In the genomic region with DNA sequence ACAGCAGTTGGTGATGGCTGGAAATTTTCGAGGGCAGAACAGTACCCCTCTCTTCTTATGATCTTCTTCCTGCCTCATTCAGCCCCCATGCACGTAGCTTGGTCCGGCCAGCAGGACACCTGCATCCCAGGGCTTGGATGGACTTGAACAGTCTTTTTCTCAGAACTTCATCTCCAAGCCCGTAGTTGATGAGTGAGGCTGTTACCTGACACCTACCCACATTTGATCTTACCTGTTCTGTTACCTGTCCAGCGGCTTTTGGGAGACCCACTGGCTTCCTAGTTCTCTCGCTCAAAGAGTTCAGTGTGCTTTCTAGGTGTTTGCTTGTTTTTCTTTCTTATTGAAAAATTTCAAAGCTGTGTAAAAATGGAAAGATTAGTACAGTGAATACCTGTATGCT, we compare ENCODE assay signal across 1 cellular context.
TF ChIP-seq lines count a peak whose summit lies in the region.

No MANE protein-coding gene starts in this region.

TF ChIP-seq in GM23338, 12 proteins besides CTCF, POLR2A, EP300 and RAD21 (continued from another document):
- TF ChIP-seq, protein P1, sequence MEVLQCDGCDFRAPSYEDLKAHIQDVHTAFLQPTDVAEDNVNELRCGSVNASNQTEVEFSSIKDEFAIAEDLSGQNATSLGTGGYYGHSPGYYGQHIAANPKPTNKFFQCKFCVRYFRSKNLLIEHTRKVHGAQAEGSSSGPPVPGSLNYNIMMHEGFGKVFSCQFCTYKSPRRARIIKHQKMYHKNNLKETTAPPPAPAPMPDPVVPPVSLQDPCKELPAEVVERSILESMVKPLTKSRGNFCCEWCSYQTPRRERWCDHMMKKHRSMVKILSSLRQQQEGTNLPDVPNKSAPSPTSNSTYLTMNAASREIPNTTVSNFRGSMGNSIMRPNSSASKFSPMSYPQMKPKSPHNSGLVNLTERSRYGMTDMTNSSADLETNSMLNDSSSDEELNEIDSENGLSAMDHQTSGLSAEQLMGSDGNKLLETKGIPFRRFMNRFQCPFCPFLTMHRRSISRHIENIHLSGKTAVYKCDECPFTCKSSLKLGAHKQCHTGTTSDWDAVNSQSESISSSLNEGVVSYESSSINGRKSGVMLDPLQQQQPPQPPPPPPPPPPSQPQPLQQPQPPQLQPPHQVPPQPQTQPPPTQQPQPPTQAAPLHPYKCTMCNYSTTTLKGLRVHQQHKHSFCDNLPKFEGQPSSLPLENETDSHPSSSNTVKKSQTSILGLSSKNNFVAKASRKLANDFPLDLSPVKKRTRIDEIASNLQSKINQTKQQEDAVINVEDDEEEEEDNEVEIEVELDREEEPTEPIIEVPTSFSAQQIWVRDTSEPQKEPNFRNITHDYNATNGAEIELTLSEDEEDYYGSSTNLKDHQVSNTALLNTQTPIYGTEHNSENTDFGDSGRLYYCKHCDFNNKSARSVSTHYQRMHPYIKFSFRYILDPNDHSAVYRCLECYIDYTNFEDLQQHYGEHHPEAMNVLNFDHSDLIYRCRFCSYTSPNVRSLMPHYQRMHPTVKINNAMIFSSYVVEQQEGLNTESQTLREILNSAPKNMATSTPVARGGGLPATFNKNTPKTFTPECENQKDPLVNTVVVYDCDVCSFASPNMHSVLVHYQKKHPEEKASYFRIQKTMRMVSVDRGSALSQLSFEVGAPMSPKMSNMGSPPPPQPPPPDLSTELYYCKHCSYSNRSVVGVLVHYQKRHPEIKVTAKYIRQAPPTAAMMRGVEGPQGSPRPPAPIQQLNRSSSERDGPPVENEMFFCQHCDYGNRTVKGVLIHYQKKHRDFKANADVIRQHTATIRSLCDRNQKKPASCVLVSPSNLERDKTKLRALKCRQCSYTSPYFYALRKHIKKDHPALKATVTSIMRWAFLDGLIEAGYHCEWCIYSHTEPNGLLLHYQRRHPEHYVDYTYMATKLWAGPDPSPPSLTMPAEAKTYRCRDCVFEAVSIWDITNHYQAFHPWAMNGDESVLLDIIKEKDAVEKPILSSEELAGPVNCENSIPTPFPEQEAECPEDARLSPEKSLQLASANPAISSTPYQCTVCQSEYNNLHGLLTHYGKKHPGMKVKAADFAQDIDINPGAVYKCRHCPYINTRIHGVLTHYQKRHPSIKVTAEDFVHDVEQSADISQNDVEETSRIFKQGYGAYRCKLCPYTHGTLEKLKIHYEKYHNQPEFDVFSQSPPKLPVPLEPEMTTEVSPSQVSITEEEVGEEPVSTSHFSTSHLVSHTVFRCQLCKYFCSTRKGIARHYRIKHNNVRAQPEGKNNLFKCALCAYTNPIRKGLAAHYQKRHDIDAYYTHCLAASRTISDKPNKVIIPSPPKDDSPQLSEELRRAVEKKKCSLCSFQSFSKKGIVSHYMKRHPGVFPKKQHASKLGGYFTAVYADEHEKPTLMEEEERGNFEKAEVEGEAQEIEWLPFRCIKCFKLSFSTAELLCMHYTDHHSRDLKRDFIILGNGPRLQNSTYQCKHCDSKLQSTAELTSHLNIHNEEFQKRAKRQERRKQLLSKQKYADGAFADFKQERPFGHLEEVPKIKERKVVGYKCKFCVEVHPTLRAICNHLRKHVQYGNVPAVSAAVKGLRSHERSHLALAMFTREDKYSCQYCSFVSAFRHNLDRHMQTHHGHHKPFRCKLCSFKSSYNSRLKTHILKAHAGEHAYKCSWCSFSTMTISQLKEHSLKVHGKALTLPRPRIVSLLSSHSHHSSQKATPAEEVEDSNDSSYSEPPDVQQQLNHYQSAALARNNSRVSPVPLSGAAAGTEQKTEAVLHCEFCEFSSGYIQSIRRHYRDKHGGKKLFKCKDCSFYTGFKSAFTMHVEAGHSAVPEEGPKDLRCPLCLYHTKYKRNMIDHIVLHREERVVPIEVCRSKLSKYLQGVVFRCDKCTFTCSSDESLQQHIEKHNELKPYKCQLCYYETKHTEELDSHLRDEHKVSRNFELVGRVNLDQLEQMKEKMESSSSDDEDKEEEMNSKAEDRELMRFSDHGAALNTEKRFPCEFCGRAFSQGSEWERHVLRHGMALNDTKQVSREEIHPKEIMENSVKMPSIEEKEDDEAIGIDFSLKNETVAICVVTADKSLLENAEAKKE (CRISPR knock-in tag; IDR thresholded peaks at IDR 0.05): no peak
- TF ChIP-seq CREB1 (CRISPR knock-in tag; IDR thresholded peaks at IDR 0.05; ENCODE audit: low read depth): no peak
- TF ChIP-seq ZNF114 (CRISPR knock-in tag; IDR thresholded peaks at IDR 0.05): no peak
- TF ChIP-seq, protein P2, sequence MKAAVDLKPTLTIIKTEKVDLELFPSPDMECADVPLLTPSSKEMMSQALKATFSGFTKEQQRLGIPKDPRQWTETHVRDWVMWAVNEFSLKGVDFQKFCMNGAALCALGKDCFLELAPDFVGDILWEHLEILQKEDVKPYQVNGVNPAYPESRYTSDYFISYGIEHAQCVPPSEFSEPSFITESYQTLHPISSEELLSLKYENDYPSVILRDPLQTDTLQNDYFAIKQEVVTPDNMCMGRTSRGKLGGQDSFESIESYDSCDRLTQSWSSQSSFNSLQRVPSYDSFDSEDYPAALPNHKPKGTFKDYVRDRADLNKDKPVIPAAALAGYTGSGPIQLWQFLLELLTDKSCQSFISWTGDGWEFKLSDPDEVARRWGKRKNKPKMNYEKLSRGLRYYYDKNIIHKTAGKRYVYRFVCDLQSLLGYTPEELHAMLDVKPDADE (IDR thresholded peaks at IDR 0.05): no peak
- TF ChIP-seq NANOG (IDR thresholded peaks at IDR 0.05; ENCODE audit: borderline replicate concordance): no peak
- TF ChIP-seq ZNF331 (CRISPR knock-in tag; IDR thresholded peaks at IDR 0.05; ENCODE audit: low read depth): no peak
- no peak for TF ChIP-seq STAT1 (IDR thresholded peaks at IDR 0.05; ENCODE audit: unreplicated experiment)
- TF ChIP-seq, protein P3, sequence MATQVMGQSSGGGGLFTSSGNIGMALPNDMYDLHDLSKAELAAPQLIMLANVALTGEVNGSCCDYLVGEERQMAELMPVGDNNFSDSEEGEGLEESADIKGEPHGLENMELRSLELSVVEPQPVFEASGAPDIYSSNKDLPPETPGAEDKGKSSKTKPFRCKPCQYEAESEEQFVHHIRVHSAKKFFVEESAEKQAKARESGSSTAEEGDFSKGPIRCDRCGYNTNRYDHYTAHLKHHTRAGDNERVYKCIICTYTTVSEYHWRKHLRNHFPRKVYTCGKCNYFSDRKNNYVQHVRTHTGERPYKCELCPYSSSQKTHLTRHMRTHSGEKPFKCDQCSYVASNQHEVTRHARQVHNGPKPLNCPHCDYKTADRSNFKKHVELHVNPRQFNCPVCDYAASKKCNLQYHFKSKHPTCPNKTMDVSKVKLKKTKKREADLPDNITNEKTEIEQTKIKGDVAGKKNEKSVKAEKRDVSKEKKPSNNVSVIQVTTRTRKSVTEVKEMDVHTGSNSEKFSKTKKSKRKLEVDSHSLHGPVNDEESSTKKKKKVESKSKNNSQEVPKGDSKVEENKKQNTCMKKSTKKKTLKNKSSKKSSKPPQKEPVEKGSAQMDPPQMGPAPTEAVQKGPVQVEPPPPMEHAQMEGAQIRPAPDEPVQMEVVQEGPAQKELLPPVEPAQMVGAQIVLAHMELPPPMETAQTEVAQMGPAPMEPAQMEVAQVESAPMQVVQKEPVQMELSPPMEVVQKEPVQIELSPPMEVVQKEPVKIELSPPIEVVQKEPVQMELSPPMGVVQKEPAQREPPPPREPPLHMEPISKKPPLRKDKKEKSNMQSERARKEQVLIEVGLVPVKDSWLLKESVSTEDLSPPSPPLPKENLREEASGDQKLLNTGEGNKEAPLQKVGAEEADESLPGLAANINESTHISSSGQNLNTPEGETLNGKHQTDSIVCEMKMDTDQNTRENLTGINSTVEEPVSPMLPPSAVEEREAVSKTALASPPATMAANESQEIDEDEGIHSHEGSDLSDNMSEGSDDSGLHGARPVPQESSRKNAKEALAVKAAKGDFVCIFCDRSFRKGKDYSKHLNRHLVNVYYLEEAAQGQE (IDR thresholded peaks at IDR 0.05; ENCODE audit: unreplicated experiment): no peak
- TF ChIP-seq EZH2phosphoT487 (IDR thresholded peaks at IDR 0.05; ENCODE audit: unreplicated experiment): no peak
- TF ChIP-seq POLR2AphosphoS5 (IDR thresholded peaks at IDR 0.05; ENCODE audit: low read depth): no peak
